In the genomic region with DNA sequence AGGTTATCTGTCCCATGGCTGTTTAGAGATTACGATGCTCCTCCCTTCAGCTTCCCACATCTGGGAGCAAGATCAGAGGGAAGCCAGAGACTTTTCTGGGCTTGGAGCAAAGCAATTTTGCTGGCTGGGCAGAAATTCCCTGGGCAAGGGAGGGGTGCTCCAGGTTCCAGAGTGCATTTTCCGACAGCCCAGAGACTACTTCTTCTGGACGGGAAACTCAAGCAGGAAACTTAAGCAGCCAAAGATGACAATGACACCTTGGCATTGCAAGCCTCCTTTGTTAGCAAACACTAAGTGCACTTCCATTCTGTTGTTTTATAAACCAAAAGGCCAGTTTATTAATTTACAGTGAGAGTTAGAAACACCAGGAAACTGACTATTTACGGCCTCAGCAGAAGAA, we compare ENCODE assay signal across 13 cellular contexts.
DNase-seq lines count a peak whose midpoint lies in the region; ATAC-seq lines count a peak whose summit lies in the region.
"Had no signal": no experiment of that assay in that cellular context is flagged by ENCODE, and none has a peak within 500 bp of the region (broad histone marks: within the 10 kb centered on the region; RNA-seq: fewer than 3 reads in every experiment).

No MANE protein-coding gene starts in this region.

- H3K27ac Mint-ChIP-seq in activated CD4-positive, alpha-beta T cell treated with anti-CD3 and anti-CD28 coated beads, Interleukin-2, amount 10 ng/mL, durations not matched to agents 24 days and 14 days, result no peak overlapping the region
- H3K27ac Mint-ChIP-seq: CD4-positive, alpha-beta memory T cell; GM23338 had no signal

- ATAC-seq in left cardiac atrium (peak; percentile 30 to 56), left colon (peak; percentile 23)
- ATAC-seq: GM12878, GM23338 had no signal

- no peaks in the 10 kb centered on the region for H3K36me3 Mint-ChIP-seq in activated CD4-positive, alpha-beta T cell treated with anti-CD3 and anti-CD28 coated beads, Interleukin-2, amount 10 ng/mL, durations not matched to agents 24 days and 14 days (ENCODE audit: low read depth)
- H3K36me3 Mint-ChIP-seq: CD4-positive, alpha-beta memory T cell had no signal

- no peaks in the 10 kb centered on the region for H3K9me3 Mint-ChIP-seq in activated CD4-positive, alpha-beta T cell treated with anti-CD3 and anti-CD28 coated beads, Interleukin-2, amount 10 ng/mL, durations not matched to agents 24 days and 14 days
- H3K9me3 Mint-ChIP-seq: CD4-positive, alpha-beta memory T cell; GM23338 had no signal

- intact Hi-C loops in left cardiac atrium (cut with DNase I), result no loop called here
- intact Hi-C loops in cardiac septum (cut with DNase I), result no loop called here
- intact Hi-C loops in left colon (cut with DNase I, micrococcal nuclease), result no loop called here
- intact Hi-C loops in posterior vena cava (cut with DNase I), result no loop called here
- intact Hi-C loops in activated CD4-positive, alpha-beta T cell treated with anti-CD3 and anti-CD28 coated beads, Interleukin-2, amount 10 ng/mL, durations not matched to agents 24 days and 14 days (cut with micrococcal nuclease), result no loop called here

- no peak overlapping the region for H3K4me3 Mint-ChIP-seq in activated CD4-positive, alpha-beta T cell treated with anti-CD3 and anti-CD28 coated beads, Interleukin-2, amount 10 ng/mL, durations not matched to agents 24 days and 14 days
- H3K4me3 Mint-ChIP-seq: CD4-positive, alpha-beta memory T cell; GM23338 had no signal

- DNase-seq in left cardiac atrium (peak; percentile 42), cardiac septum (ENCODE audit: low spot score) (no peak), dermis blood vessel endothelial cell (peak; percentile 30), left colon (no peak), posterior vena cava (ENCODE audit: low spot score) (no peak)
- no peak for DNase-seq in activated T-cell treated with anti-CD3 and anti-CD28 coated beads, Interleukin-2, amount 50 U/mL, for 1 hour
- no peak for DNase-seq in activated CD4-positive, alpha-beta T cell treated with anti-CD3 and anti-CD28 coated beads, Interleukin-2, amount 10 ng/mL, durations not matched to agents 24 days and 14 days
- DNase-seq: BE2C; CD4-positive, alpha-beta memory T cell; DMS79; H7 had no signal

- H3K27me3 Mint-ChIP-seq in activated CD4-positive, alpha-beta T cell treated with anti-CD3 and anti-CD28 coated beads, Interleukin-2, amount 10 ng/mL, durations not matched to agents 24 days and 14 days, result peaks cover 10% of the 10 kb centered on the region

- H3K4me1 Mint-ChIP-seq in activated CD4-positive, alpha-beta T cell treated with anti-CD3 and anti-CD28 coated beads, Interleukin-2, amount 10 ng/mL, durations not matched to agents 24 days and 14 days, result peaks cover 2% of the 10 kb centered on the region

Comparison
In these comparisons a context has a peak if more than half of its experiments do, and no peak if none do; other contexts are left out.
1. DNase-seq: peak in left cardiac atrium (single experiment) and dermis blood vessel endothelial cell (single experiment); none in cardiac septum (single experiment), left colon (0 of 2), posterior vena cava (single experiment), activated T-cell treated with anti-CD3 and anti-CD28 coated beads, Interleukin-2, amount 50 U/mL, for 1 hour (single experiment) and activated CD4-positive, alpha-beta T cell treated with anti-CD3 and anti-CD28 coated beads, Interleukin-2, amount 10 ng/mL, durations not matched to agents 24 days and 14 days (single experiment).